8 cellular contexts compared by ENCODE assay signal in genomic region chr5:178163772-178164735, GRCh38. TPM values are rescaled to one million over a fixed set of nuclear protein-coding genes. Genes with fewer than 3 reads are reported as not detected.
A peak's percentile ranks its signal among the peaks of the same experiment; 100 is the strongest.
DNase-seq lines count a peak whose midpoint lies in the region; ATAC-seq, FAIRE-seq and TF ChIP-seq lines count a peak whose summit lies in the region.

No MANE protein-coding gene starts in this region.

- H3K79me2 ChIP-seq in DOHH2 (ENCODE audit: control insufficient read depth, low read length): no peaks in the 10 kb centered on the region
- H3K79me2 ChIP-seq in neural cell (replicated peaks; ENCODE audit: insufficient read depth, low read length): no peaks in the 10 kb centered on the region

- H3K9me3 ChIP-seq in DOHH2 (ENCODE audit: control insufficient read depth, insufficient read depth, low read length) (no peaks in the 10 kb centered on the region), neural cell (ENCODE audit: low read length) (no peaks in the 10 kb centered on the region)

- H4K20me1 ChIP-seq in DOHH2 (ENCODE audit: control insufficient read depth, insufficient read depth, low read depth, low read length): no peaks in the 10 kb centered on the region
- H4K20me1 ChIP-seq in neural cell (ENCODE audit: insufficient read depth): no peaks in the 10 kb centered on the region

- no peak overlapping the region for H3K27ac ChIP-seq in DOHH2 (ENCODE audit: low read depth, low read length)
- no peak overlapping the region for H3K27ac ChIP-seq in neural cell (ENCODE audit: low read length)

- H3K36me3 ChIP-seq in DOHH2 (ENCODE audit: control insufficient read depth, low read length) (no peaks in the 10 kb centered on the region), neural cell (ENCODE audit: insufficient read depth, low read length) (no peaks in the 10 kb centered on the region)

- H3K4me3 ChIP-seq in DOHH2 (ENCODE audit: low read length) (peak overlapping the region; percentile 61), LNCaP clone FGC (ENCODE audit: low read depth, low read length) (no peak overlapping the region), neural cell (ENCODE audit: low read length) (peak overlapping the region; percentile 54)

- H3K27ac Mint-ChIP-seq in activated T-cell treated with anti-CD3 and anti-CD28 coated beads, Interleukin-2, amount 50 U/mL, for 72 hours: no peak overlapping the region
- H3K27ac Mint-ChIP-seq in stimulated activated naive CD8-positive, alpha-beta T cell treated with anti-CD3 and anti-CD28 coated beads, Interleukin-15, Interleukin-2, amounts not matched to agents 100 ng/mL and 50 ng/mL, for 24 hours: no peak overlapping the region

- peak overlapping the region; percentile 51 for H2AFZ ChIP-seq in neural cell (ENCODE audit: low read depth, low read length)

- no peaks in the 10 kb centered on the region for H3K9me3 Mint-ChIP-seq in activated T-cell treated with anti-CD3 and anti-CD28 coated beads, Interleukin-2, amount 50 U/mL, for 72 hours
- H3K9me3 Mint-ChIP-seq in stimulated activated naive CD8-positive, alpha-beta T cell treated with anti-CD3 and anti-CD28 coated beads, Interleukin-15, Interleukin-2, amounts not matched to agents 100 ng/mL and 50 ng/mL, for 24 hours: no peaks in the 10 kb centered on the region

- TF ChIP-seq RAD21 in neural cell (conservative IDR thresholded peaks at IDR 0.05): peak; percentile 96

- TF ChIP-seq CTCF in DOHH2 (IDR thresholded peaks at IDR 0.05; ENCODE audit: low read depth, low read length, poor library complexity, severe bottlenecking) (peak; percentile 94), LNCaP clone FGC (IDR thresholded peaks at IDR 0.05; ENCODE audit: control insufficient read depth, extremely low read depth, insufficient read depth) (peak; percentile 99), neural cell (IDR thresholded peaks at IDR 0.05; ENCODE audit: poor library complexity, severe bottlenecking) (peak; percentile 98)

- peaks cover 13% of the 10 kb centered on the region for H3K4me1 Mint-ChIP-seq in activated T-cell treated with anti-CD3 and anti-CD28 coated beads, Interleukin-2, amount 50 U/mL, for 72 hours (ENCODE audit: low read depth)
- peaks cover 8% of the 10 kb centered on the region for H3K4me1 Mint-ChIP-seq in stimulated activated naive CD8-positive, alpha-beta T cell treated with anti-CD3 and anti-CD28 coated beads, Interleukin-15, Interleukin-2, amounts not matched to agents 100 ng/mL and 50 ng/mL, for 24 hours (ENCODE audit: low read depth)

- H3K27me3 ChIP-seq in DOHH2 (ENCODE audit: control insufficient read depth, low read length): no peaks in the 10 kb centered on the region
- no peaks in the 10 kb centered on the region for H3K27me3 ChIP-seq in neural cell (ENCODE audit: insufficient read depth, low read depth, low read length)

- H3F3A ChIP-seq in DOHH2 (ENCODE audit: control insufficient read depth, insufficient read depth) (0 out of 2 replicates have a peak, but pooled peaks cover 5% of the 10 kb centered on the region), neural cell (ENCODE audit: insufficient read depth, low read length, poor library complexity, severe bottlenecking) (no peaks in the 10 kb centered on the region)

- peak overlapping the region; percentile 77 for H3K4me2 ChIP-seq in DOHH2 (ENCODE audit: low read length)
- no peak overlapping the region for H3K4me2 ChIP-seq in neural cell (ENCODE audit: low read length)

- TF ChIP-seq EP300 in neural cell (conservative IDR thresholded peaks at IDR 0.05; ENCODE audit: poor library complexity, severe bottlenecking): peak; percentile 17

- no peak for FAIRE-seq in RCC 7860 (lab: Jason Lieb, UNC)

- H3K9me2 ChIP-seq in DOHH2 (replicated peaks; ENCODE audit: control insufficient read depth, low read length) (no peaks in the 10 kb centered on the region), neural cell (ENCODE audit: insufficient read depth, low read length) (no peaks in the 10 kb centered on the region)

- H3K4me1 ChIP-seq in DOHH2 (ENCODE audit: control insufficient read depth, low read length): peaks cover 26% of the 10 kb centered on the region

- peaks cover 21% of the 10 kb centered on the region for H3K27me3 Mint-ChIP-seq in activated T-cell treated with anti-CD3 and anti-CD28 coated beads, Interleukin-2, amount 50 U/mL, for 72 hours (ENCODE audit: low read depth)
- peaks cover 6% of the 10 kb centered on the region for H3K27me3 Mint-ChIP-seq in stimulated activated naive CD8-positive, alpha-beta T cell treated with anti-CD3 and anti-CD28 coated beads, Interleukin-15, Interleukin-2, amounts not matched to agents 100 ng/mL and 50 ng/mL, for 24 hours

- DNase-seq in LNCaP clone FGC (ENCODE audit: low read depth) (peak; percentile 46), RCC 7860 (ENCODE audit: low spot score) (peak; percentile 58), fibroblast of peridontal ligament (ENCODE audit: extremely low read depth) (peak; percentile 63)
- peak; percentile 90 to 95 for DNase-seq in activated T-cell treated with anti-CD3 and anti-CD28 coated beads, Interleukin-2, amount 50 U/mL, for 72 hours

- H3K4me3 Mint-ChIP-seq in activated T-cell treated with anti-CD3 and anti-CD28 coated beads, Interleukin-2, amount 50 U/mL, for 72 hours: peak overlapping the region; percentile 29 to 64
- H3K4me3 Mint-ChIP-seq in stimulated activated naive CD8-positive, alpha-beta T cell treated with anti-CD3 and anti-CD28 coated beads, Interleukin-15, Interleukin-2, amounts not matched to agents 100 ng/mL and 50 ng/mL, for 24 hours: peak overlapping the region; percentile 23

- no peaks in the 10 kb centered on the region for H3K36me3 Mint-ChIP-seq in activated T-cell treated with anti-CD3 and anti-CD28 coated beads, Interleukin-2, amount 50 U/mL, for 72 hours (ENCODE audit: insufficient read depth in 2 of 2)
- no peaks in the 10 kb centered on the region for H3K36me3 Mint-ChIP-seq in stimulated activated naive CD8-positive, alpha-beta T cell treated with anti-CD3 and anti-CD28 coated beads, Interleukin-15, Interleukin-2, amounts not matched to agents 100 ng/mL and 50 ng/mL, for 24 hours (ENCODE audit: low read depth)

- peak overlapping the region; percentile 34 for H3K9ac ChIP-seq in neural cell (ENCODE audit: low read length)

- ATAC-seq in GM21825 (IDR thresholded peaks at IDR 0.05; ENCODE audit: unreplicated experiment): peak; percentile 96
- peak; percentile 99 for ATAC-seq in activated T-cell treated with anti-CD3 and anti-CD28 coated beads, Interleukin-2, amount 50 U/mL, for 72 hours (replicated peaks in 1 of 2)

TF ChIP-seq in neural cell, 6 proteins besides CTCF, POLR2A, EP300 and RAD21:
- peak; percentile 10 for TF ChIP-seq POLR2AphosphoS5 (IDR thresholded peaks at IDR 0.05)
- TF ChIP-seq TAF1 (IDR thresholded peaks at IDR 0.05; ENCODE audit: low read depth): no peak
- TF ChIP-seq EZH2 (IDR thresholded peaks at IDR 0.05; ENCODE audit: borderline replicate concordance, insufficient read depth, low read length, poor library complexity, severe bottlenecking): no peak
- TF ChIP-seq REST (IDR thresholded peaks at IDR 0.05; ENCODE audit: borderline replicate concordance): no peak
- peak; percentile 70 for TF ChIP-seq MXI1 (conservative IDR thresholded peaks at IDR 0.05; ENCODE audit: poor library complexity, severe bottlenecking)
- TF ChIP-seq SMC3 (conservative IDR thresholded peaks at IDR 0.05; ENCODE audit: poor library complexity): peak; percentile 94

RNA-seq across cellular contexts. Expression of gene NHP2, which starts 10.4 kb away (rescaled TPM):
- 100 to 1,000 TPM; 112 to 122 TPM for total RNA-seq in activated T-cell treated with anti-CD3 and anti-CD28 coated beads, Interleukin-2, amount 50 U/mL, for 72 hours
- polyA plus RNA-seq in neural cell: 318 and 332 TPM in 2 replicates
- 105 and 138 TPM in 2 replicates for polyA minus RNA-seq in neural cell

RNA-seq across cellular contexts. Expression of gene GMCL2, which starts 23.1 kb away (rescaled TPM):
- not detected for total RNA-seq in activated T-cell treated with anti-CD3 and anti-CD28 coated beads, Interleukin-2, amount 50 U/mL, for 72 hours
- not detected in 2 replicates for polyA plus RNA-seq in neural cell
- not detected in 2 replicates for polyA minus RNA-seq in neural cell

RNA-seq across cellular contexts. Expression of gene RMND5B, which starts 33.2 kb away (rescaled TPM):
- 10 to 100 TPM; 21.5 to 24.5 TPM for total RNA-seq in activated T-cell treated with anti-CD3 and anti-CD28 coated beads, Interleukin-2, amount 50 U/mL, for 72 hours
- 37.3 and 48.2 TPM in 2 replicates for polyA plus RNA-seq in neural cell
- 42.8 and 43.3 TPM in 2 replicates for polyA minus RNA-seq in neural cell

RNA-seq across cellular contexts. Expression of gene HNRNPAB, which starts 40.3 kb away (rescaled TPM):
- 100 to 1,000 TPM; 196 to 232 TPM for total RNA-seq in activated T-cell treated with anti-CD3 and anti-CD28 coated beads, Interleukin-2, amount 50 U/mL, for 72 hours
- 129 and 130 TPM in 2 replicates for polyA plus RNA-seq in neural cell
- 70.4 and 71.9 TPM in 2 replicates for polyA minus RNA-seq in neural cell

RNA-seq across cellular contexts. Expression of gene N4BP3, which starts 50.7 kb away (rescaled TPM):
- total RNA-seq in activated T-cell treated with anti-CD3 and anti-CD28 coated beads, Interleukin-2, amount 50 U/mL, for 72 hours: 1 to 10 TPM; 5.6 to 6.0 TPM
- 4.6 and 5.8 TPM in 2 replicates for polyA plus RNA-seq in neural cell
- 6.3 and 6.4 TPM in 2 replicates for polyA minus RNA-seq in neural cell
